Comparison of ENCODE assay signal across 1 cellular context in the genomic region with DNA sequence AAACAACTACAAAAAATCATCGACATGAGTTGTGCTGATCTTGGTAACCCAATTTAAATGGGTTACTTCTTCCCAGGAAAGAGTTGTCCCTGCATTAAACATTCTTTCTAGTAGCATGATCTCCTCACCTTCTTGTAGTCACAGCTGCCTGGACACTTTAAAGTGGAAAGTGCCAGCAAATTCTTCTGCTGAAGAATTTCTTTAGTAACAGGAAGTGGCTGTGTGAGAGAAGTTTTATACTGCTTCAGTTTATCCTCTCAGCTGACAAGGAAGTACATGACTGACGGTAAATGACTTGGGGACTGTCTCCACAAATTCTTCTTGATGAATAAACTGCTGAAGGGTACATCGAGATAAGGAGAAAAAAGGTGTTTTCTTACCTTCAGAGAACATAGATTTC.
TF ChIP-seq lines count a peak whose summit lies in the region.

No MANE protein-coding gene starts in this region.

TF ChIP-seq in HepG2, 621 proteins besides CTCF, POLR2A, EP300 and RAD21 (continued from another document):
- TF ChIP-seq NPAS2 (CRISPR knock-in tag; IDR thresholded peaks at IDR 0.05; ENCODE audit: borderline replicate concordance) (no peak), KLF12 (CRISPR knock-in tag; IDR thresholded peaks at IDR 0.05; ENCODE audit: borderline replicate concordance) (no peak)
